Comparison of ENCODE assay signal across 11 cellular contexts in genomic region chr22:41238570-41239442, GRCh38. TPM values are rescaled to one million over a fixed set of nuclear protein-coding genes. Genes with fewer than 3 reads are reported as not detected.
A peak's percentile ranks its signal among the peaks of the same experiment; 100 is the strongest.
DNase-seq lines count a peak whose midpoint lies in the region; ATAC-seq, FAIRE-seq and TF ChIP-seq lines count a peak whose summit lies in the region.
"Had no signal": no experiment of that assay in that cellular context is flagged by ENCODE, and none has a peak within 500 bp of the region (broad histone marks: within the 10 kb centered on the region; RNA-seq: fewer than 3 reads in every experiment).

No MANE protein-coding gene starts in this region.

- H3K27ac Mint-ChIP-seq in CD4-positive, CD25-positive, alpha-beta regulatory T cell: peak overlapping the region in 2 of 3 donors; percentile 46 to 87
- peak overlapping the region; percentile 72 for H3K27ac Mint-ChIP-seq in neural progenitor cell

- H3K36me3 Mint-ChIP-seq in CD4-positive, CD25-positive, alpha-beta regulatory T cell: no peaks in the 10 kb centered on the region
- no peaks in the 10 kb centered on the region for H3K36me3 Mint-ChIP-seq in neural progenitor cell

- H3K27me3 ChIP-seq in CD4-positive, CD25-positive, alpha-beta regulatory T cell (ENCODE audit: control insufficient read depth, insufficient read depth, low read length): no peaks in the 10 kb centered on the region
- no peaks in the 10 kb centered on the region for H3K27me3 ChIP-seq in IMR-90 (ENCODE audit: control insufficient read depth, insufficient read depth, low read length)
- H3K27me3 ChIP-seq in H1 (replicated peaks in 1 of 4; ENCODE audit: control insufficient read depth in 3 of 4, extremely low read depth in 1 of 4, insufficient read depth in 3 of 4, low read length in 3 of 4): peaks cover 0 to 4% (median 0%) of the 10 kb centered on the region in 4 experiments; a peak in 3 of 7 replicates
- peaks cover 21% of the 10 kb centered on the region for H3K27me3 ChIP-seq in neural progenitor cell

- TF ChIP-seq POLR2A in IMR-90 (IDR thresholded peaks at IDR 0.05; ENCODE audit: low read depth, low read length) (no peak), H1 (IDR thresholded peaks at IDR 0.05; ENCODE audit: control extremely low read depth in 1 of 2, low read depth in 2 of 2, low read length in 2 of 2) (no peak)

- H3F3A ChIP-seq in neural progenitor cell (ENCODE audit: low read depth): peaks cover 19% of the 10 kb centered on the region

- H3K9me1 ChIP-seq in IMR-90 (ENCODE audit: insufficient read depth, low read length): peaks cover 6% of the 10 kb centered on the region; the same call in 1 of the 2 replicates

- H3K4me2 ChIP-seq in IMR-90 (ENCODE audit: low read depth, low read length) (no peak overlapping the region), H1 (ENCODE audit: insufficient read depth in 1 of 2, low read depth in 2 of 2, low read length in 2 of 2) (peak overlapping the region; percentile 39 to 69; a peak in 3 of 4 replicates), neural progenitor cell (no peak overlapping the region)

- BruUV-seq in IMR-90 (replicated peaks; lab: Mats Ljungman, UMichigan): no TSS peak

- CTCF ChIA-PET in IMR-90 (lab: Yijun Ruan, JAX) (interaction anchor here (0.6 kb wide), 1 partner anchor 28 kb away, joined by 3 read pairs; no protein-coding TSS in a partner anchor), H1 (lab: Charles Lee; ENCODE audit: partially characterized antibody) (interaction anchor here (0.7 to 2.6 kb wide), 15 partner anchors 8 to 316 kb away, joined by 3 to 23 read pairs (median 8); no protein-coding TSS in a partner anchor)

- H2AFZ ChIP-seq in IMR-90 (replicated peaks; ENCODE audit: low read length, poor library complexity): peak overlapping the region; percentile 87
- peak overlapping the region; percentile 71; the same call in 1 of the 2 replicates for H2AFZ ChIP-seq in H1 (ENCODE audit: low read length)
- H2AFZ ChIP-seq in neural progenitor cell (replicated peaks): peak overlapping the region; percentile 87

- H3K14ac ChIP-seq in IMR-90 (replicated peaks; ENCODE audit: low read depth, low read length) (no peak overlapping the region), H1 (ENCODE audit: insufficient read length) (no peak overlapping the region)

- no peaks in the 10 kb centered on the region for H3K9me3 ChIP-seq in CD4-positive, CD25-positive, alpha-beta regulatory T cell (ENCODE audit: control insufficient read depth in 2 of 2, low read length in 2 of 2)
- no peaks in the 10 kb centered on the region for H3K9me3 ChIP-seq in IMR-90 (ENCODE audit: control insufficient read depth, insufficient read depth, low read length)
- H3K9me3 ChIP-seq in H1 (ENCODE audit: insufficient read depth in 2 of 2, low read depth in 1 of 2, low read length in 1 of 2): no peaks in the 10 kb centered on the region
- no peaks in the 10 kb centered on the region for H3K9me3 ChIP-seq in neural progenitor cell (ENCODE audit: low read depth)
- H3K9me3 ChIP-seq in kidney (ENCODE audit: control insufficient read depth in 1 of 2, low read length in 2 of 2): no peaks in the 10 kb centered on the region

- H2AK5ac ChIP-seq in IMR-90 (ENCODE audit: low read depth, low read length) (no peak overlapping the region), H1 (ENCODE audit: low read depth, low read length) (no peak overlapping the region)

- H3K4me1 Mint-ChIP-seq in CD4-positive, CD25-positive, alpha-beta regulatory T cell: peaks cover 0 to 12% (median under 1%) of the 10 kb centered on the region in 4 donors
- H3K4me1 Mint-ChIP-seq in neural progenitor cell: peaks cover 10% of the 10 kb centered on the region

- H2BK5ac ChIP-seq in IMR-90 (ENCODE audit: low read depth, low read length, poor library complexity, severe bottlenecking): no peak overlapping the region
- H2BK5ac ChIP-seq in H1 (ENCODE audit: low read depth, low read length): peak overlapping the region; percentile 78; the same call in 1 of the 2 replicates

- ATAC-seq in CD4-positive, CD25-positive, alpha-beta regulatory T cell (ENCODE audit: low read depth in 2 of 2): no peak
- no peak for ATAC-seq in IMR-90 (ENCODE audit: low read depth)

- no peak overlapping the region for H3K23ac ChIP-seq in IMR-90 (ENCODE audit: low read depth, low read length)
- H3K23ac ChIP-seq in H1 (ENCODE audit: insufficient read length): no peak overlapping the region

- H3K27me3 Mint-ChIP-seq in CD4-positive, CD25-positive, alpha-beta regulatory T cell: no peaks in the 10 kb centered on the region
- peaks cover 4% of the 10 kb centered on the region for H3K27me3 Mint-ChIP-seq in neural progenitor cell (ENCODE audit: insufficient read depth, low read depth)

- H4K8ac ChIP-seq in IMR-90 (ENCODE audit: low read depth in 2 of 2, low read length in 2 of 2) (peak overlapping the region; percentile 61 to 64; a peak in 2 of 4 replicates), H1 (ENCODE audit: extremely low read depth, insufficient read depth, low read length) (peak overlapping the region; percentile 98)

- H4K5ac ChIP-seq in IMR-90 (ENCODE audit: low read depth, low read length) (peak overlapping the region; percentile 18; the same call in 1 of the 2 replicates), H1 (ENCODE audit: insufficient read length, low read depth, low read length) (peak overlapping the region; percentile 68)

- H3K9me3 Mint-ChIP-seq in CD4-positive, CD25-positive, alpha-beta regulatory T cell: peaks cover 0 to 1% (median 0%) of the 10 kb centered on the region in 7 donors
- no peaks in the 10 kb centered on the region for H3K9me3 Mint-ChIP-seq in neural progenitor cell

- H3K79me1 ChIP-seq in IMR-90 (ENCODE audit: low read depth in 1 of 2, low read length in 2 of 2): no peaks in the 10 kb centered on the region
- H3K79me1 ChIP-seq in H1 (ENCODE audit: low read depth, low read length): no peaks in the 10 kb centered on the region

- H4K20me1 ChIP-seq in IMR-90 (ENCODE audit: insufficient read depth, low read length): peaks cover 12% of the 10 kb centered on the region
- H4K20me1 ChIP-seq in H1 (replicated peaks in 1 of 2; ENCODE audit: control insufficient read depth in 1 of 2, insufficient read depth in 2 of 2, low read length in 2 of 2): no peaks in the 10 kb centered on the region
- no peaks in the 10 kb centered on the region for H4K20me1 ChIP-seq in neural progenitor cell (ENCODE audit: low read depth)

- H3K9ac ChIP-seq in IMR-90 (ENCODE audit: low read depth, low read length): no peak overlapping the region
- peak overlapping the region in 2 of 4 experiments; percentile 29 to 48; a peak in 2 of 7 replicates for H3K9ac ChIP-seq in H1 (replicated peaks in 1 of 4; ENCODE audit: extremely low read depth in 1 of 4, low read depth in 3 of 4, low read length in 3 of 4)
- no peak overlapping the region for H3K9ac ChIP-seq in neural progenitor cell
- no peak overlapping the region for H3K9ac ChIP-seq in kidney (ENCODE audit: low read length in 2 of 2)

- H3K27ac ChIP-seq in CD4-positive, CD25-positive, alpha-beta regulatory T cell (ENCODE audit: insufficient read depth, low read length, poor library complexity, severe bottlenecking): no peak overlapping the region
- H3K27ac ChIP-seq in IMR-90 (ENCODE audit: insufficient read depth, low read length) (no peak overlapping the region), H1 (ENCODE audit: low read depth, low read length) (peak overlapping the region; percentile 37; the same call in 1 of the 2 replicates), neural progenitor cell (no peak overlapping the region), kidney (ENCODE audit: low read depth in 2 of 2, low read length in 2 of 2) (no peak overlapping the region)

- H3K4ac ChIP-seq in IMR-90 (ENCODE audit: low read depth, low read length): peak overlapping the region; percentile 4; the same call in 1 of the 2 replicates
- H3K4ac ChIP-seq in H1 (replicated peaks; ENCODE audit: insufficient read length, low read depth, low read length): peak overlapping the region; percentile 90

- no peak overlapping the region for H2BK120ac ChIP-seq in IMR-90 (ENCODE audit: low read depth, low read length)
- peak overlapping the region; percentile 53 for H2BK120ac ChIP-seq in H1 (replicated peaks; ENCODE audit: low read depth, low read length)

- peak overlapping the region; percentile 83 to 96 (median 86) for H3K4me3 Mint-ChIP-seq in CD4-positive, CD25-positive, alpha-beta regulatory T cell
- peak overlapping the region; percentile 2 for H3K4me3 Mint-ChIP-seq in neural progenitor cell

- POLR2A ChIA-PET in IMR-90 (lab: Charles Lee; ENCODE audit: unreplicated experiment) (no interaction called here), H1 (lab: Charles Lee; ENCODE audit: partially characterized antibody) (interaction anchor here (0.6 to 3.8 kb wide), 13 partner anchors 9 to 217 kb away, joined by 3 to 25 read pairs (median 4); partner anchors contain the start of gene ZC3H7B)

- H3K4me1 ChIP-seq in CD4-positive, CD25-positive, alpha-beta regulatory T cell (ENCODE audit: control insufficient read depth, insufficient read depth, low read length, poor library complexity, severe bottlenecking): peaks cover 11% of the 10 kb centered on the region
- 0 out of 2 replicates have a peak, but pooled peaks cover 5% of the 10 kb centered on the region for H3K4me1 ChIP-seq in IMR-90 (ENCODE audit: control insufficient read depth, insufficient read depth, low read length)
- peaks cover 4 to 17% (median 11%) of the 10 kb centered on the region in 4 experiments; a peak in 6 of 7 replicates for H3K4me1 ChIP-seq in H1 (replicated peaks in 1 of 4; ENCODE audit: control insufficient read depth in 3 of 4, insufficient read depth in 4 of 4, low read length in 3 of 4)
- H3K4me1 ChIP-seq in neural progenitor cell: peaks cover 9% of the 10 kb centered on the region
- H3K4me1 ChIP-seq in kidney (ENCODE audit: control insufficient read depth in 1 of 2, insufficient read depth in 1 of 2, low read depth in 1 of 2, low read length in 2 of 2): peaks cover 0 to 14% of the 10 kb centered on the region in 2 donors

- H2BK15ac ChIP-seq in IMR-90 (ENCODE audit: low read depth, low read length): no peak overlapping the region
- peak overlapping the region; percentile 61; the same call in 1 of the 2 replicates for H2BK15ac ChIP-seq in H1 (ENCODE audit: low read length)

- in situ Hi-C loops in IMR-90 (cut with MboI; ENCODE audit: low sequenced_read_pairs): no loop called here

- H4K91ac ChIP-seq in IMR-90 (ENCODE audit: insufficient read depth, low read depth, low read length) (no peak overlapping the region; the same call in 1 of the 2 replicates), H1 (replicated peaks; ENCODE audit: insufficient read length, low read length) (peak overlapping the region; percentile 93)

- H2AK9ac ChIP-seq in IMR-90 (replicated peaks; ENCODE audit: low read depth, low read length, poor library complexity): peak overlapping the region; percentile 60

- intact Hi-C loops in IMR-90 (cut with micrococcal nuclease) (no loop called here), kidney (cut with DNase I) (no loop called here)

- H2BK12ac ChIP-seq in H1 (ENCODE audit: low read depth, low read length): peak overlapping the region; percentile 77; the same call in 1 of the 2 replicates

- H2BK20ac ChIP-seq in IMR-90 (ENCODE audit: low read depth, low read length): no peak overlapping the region
- no peak overlapping the region for H2BK20ac ChIP-seq in H1 (ENCODE audit: low read length)

- TF ChIP-seq CTCF in IMR-90 (conservative IDR thresholded peaks at IDR 0.05; ENCODE audit: low read depth, low read length): no peak
- TF ChIP-seq CTCF in H1 (IDR thresholded peaks at IDR 0.05; ENCODE audit: control extremely low read depth in 1 of 3, insufficient read depth in 1 of 3, low read depth in 1 of 3, low read length in 3 of 3): no peak
- TF ChIP-seq CTCF in neural progenitor cell (IDR thresholded peaks at IDR 0.05): no peak
- no peak for TF ChIP-seq CTCF in kidney (IDR thresholded peaks at IDR 0.05; ENCODE audit: borderline replicate concordance, extremely low read depth, insufficient read depth)

- H3K79me2 ChIP-seq in H1 (ENCODE audit: control insufficient read depth in 1 of 2, insufficient read depth in 2 of 2, low read length in 2 of 2) (no peaks in the 10 kb centered on the region), neural progenitor cell (ENCODE audit: low read depth) (no peaks in the 10 kb centered on the region)

- H3K18ac ChIP-seq in IMR-90 (ENCODE audit: low read depth, low read length) (no peak overlapping the region), H1 (ENCODE audit: extremely low read depth, low read length) (peak overlapping the region; percentile 83)

- TF ChIP-seq EP300 in H1 (IDR thresholded peaks at IDR 0.05; ENCODE audit: borderline replicate concordance in 1 of 2, low read depth in 2 of 2, low read length in 2 of 2): no peak

- H3K4me3 ChIP-seq in CD4-positive, CD25-positive, alpha-beta regulatory T cell (ENCODE audit: low read depth, low read length): no peak overlapping the region
- H3K4me3 ChIP-seq in IMR-90 (ENCODE audit: insufficient read depth, low read depth, low read length) (no peak overlapping the region), H1 (ENCODE audit: extremely low read depth in 1 of 4, insufficient read depth in 2 of 4, low read depth in 3 of 4, low read length in 4 of 4) (peak overlapping the region in 3 of 4 experiments; percentile 2 to 53 (median 14); a peak in 2 of 8 replicates), neural progenitor cell (no peak overlapping the region), kidney (ENCODE audit: low read length in 2 of 2) (no peak overlapping the region)

- dilution Hi-C loops in IMR-90 (cut with HindIII; ENCODE audit: low sequenced_read_pairs, unreplicated experiment): no loop called here

- H3K23me2 ChIP-seq in H1 (ENCODE audit: low read depth, low read length): peaks cover 2% of the 10 kb centered on the region; the same call in 1 of the 2 replicates

- no peak for TF ChIP-seq RAD21 in IMR-90 (IDR thresholded peaks at IDR 0.05; ENCODE audit: low read length)
- no peak for TF ChIP-seq RAD21 in H1 (IDR thresholded peaks at IDR 0.05 in 1 of 2, conservative IDR thresholded peaks at IDR 0.05 in 1 of 2; ENCODE audit: low read depth in 2 of 2, low read length in 2 of 2)

- H3K56ac ChIP-seq in IMR-90 (ENCODE audit: extremely low read depth, insufficient read depth, low read length) (no peak overlapping the region), H1 (replicated peaks; ENCODE audit: insufficient read length, low read depth, low read length) (peak overlapping the region; percentile 44)

- H3K36me3 ChIP-seq in CD4-positive, CD25-positive, alpha-beta regulatory T cell (ENCODE audit: control insufficient read depth, insufficient read depth, low read length): no peaks in the 10 kb centered on the region
- H3K36me3 ChIP-seq in IMR-90 (ENCODE audit: control insufficient read depth, insufficient read depth, low read length) (0 out of 2 replicates have a peak, but pooled peaks cover 3% of the 10 kb centered on the region), H1 (ENCODE audit: control insufficient read depth in 2 of 4, insufficient read depth in 4 of 4, low read length in 3 of 4) (no peaks in the 10 kb centered on the region), neural progenitor cell (no peaks in the 10 kb centered on the region), kidney (ENCODE audit: control insufficient read depth in 1 of 2, insufficient read depth in 2 of 2, low read length in 2 of 2) (no peaks in the 10 kb centered on the region)

- FAIRE-seq in H1 (lab: Jason Lieb, UNC): no peak
- no peak for FAIRE-seq in kidney (lab: Jason Lieb, UNC)
- FAIRE-seq: frontal cortex had no signal

- DNase-seq in CD4-positive, CD25-positive, alpha-beta regulatory T cell: no peak
- DNase-seq in IMR-90 (no peak), H1 (ENCODE audit: low read depth in 1 of 2, low spot score in 2 of 2) (no peak), neural progenitor cell (ENCODE audit: low spot score) (no peak), kidney (no peak), HK-2 (ENCODE audit: unreplicated experiment) (no peak), GF-D8 (lab: John Stamatoyannopoulos, UW) (no peak), NK-92 (lab: John Stamatoyannopoulos, UW; ENCODE audit: unreplicated experiment) (no peak)
- DNase-seq: DMS 273 treated with DMSO at 0.1 percent for 48 hours had no signal

- 88% methylated on average over 18 of the region's 32 CpGs; no CpG with 5 or more reads in 1 of the 2 experiments for WGBS in IMR-90 (ENCODE audit: extremely low coverage in 2 of 2, insufficient read length in 1 of 2), 2 experiments
- WGBS in H1 (ENCODE audit: extremely low coverage in 1 of 2, insufficient coverage in 1 of 2, insufficient read length in 1 of 2, insufficient replicate concordance in 2 of 2, low coverage in 1 of 2, low lambda C conversion rate in 2 of 2, missing lambda C conversion rate in 1 of 2), 2 experiments: 83% methylated on average over 26 of the region's 32 CpGs; no CpG with 5 or more reads in 1 of the 2 experiments

RNA-seq across cellular contexts. Expression of gene CHADL, which starts 1.9 kb away (rescaled TPM):
- total RNA-seq in CD4-positive, CD25-positive, alpha-beta regulatory T cell: 1.2 TPM
- polyA plus RNA-seq in CD4-positive, CD25-positive, alpha-beta regulatory T cell: under 1 TPM; 0.22 to 0.58 (median 0.51) TPM
- total RNA-seq in IMR-90 (2012; rRNA removed) (0.18 and 0.28 TPM in 2 replicates), neural progenitor cell (ENCODE audit: low replicate concordance) (0.56 TPM in 1 of 2 replicates, not detected in the other), kidney (2.7 TPM)
- polyA plus RNA-seq in IMR-90 (2012; rRNA removed) (0.44 and 0.53 TPM in 2 replicates), H1 (2011; rRNA removed) (1.4 and 2.2 TPM in 2 replicates), kidney (ENCODE audit: insufficient read depth, low read depth, low replicate concordance) (4.8 TPM)
- polyA plus RNA-seq in IMR-90 (2012; cell fraction: cytosol; rRNA removed): 0.36 and 1.0 TPM in 2 replicates
- 1.0 and 2.5 TPM in 2 replicates for polyA plus RNA-seq in IMR-90 (2012; cell fraction: nucleus; rRNA removed; ENCODE audit: low replicate concordance)
- total RNA-seq in H1 (2021; fragmentation: NEBNext Ultra II Directional; extraction: Animal tissue kit (Norgen Biotek cat#: 25700)): 0.78 and 0.84 TPM in 2 replicates
- polyA plus RNA-seq in H1 (2011; cell fraction: cytosol; rRNA removed): 0.90 TPM
- polyA plus RNA-seq in H1 (2011; cell fraction: nucleus; rRNA removed): 2.2 TPM
- 0.17 to 0.53 TPM (median 0.47 TPM) in 4 replicates for polyA plus RNA-seq in H1 (2012, experiment 1 of 2)
- 0.73 TPM for polyA plus RNA-seq in H1 (2012, experiment 2 of 2)
- polyA plus RNA-seq in H1 (2013, experiment 1 of 2): 0.57 TPM
- polyA plus RNA-seq in H1 (2013, experiment 2 of 2): 0.55 TPM
- polyA minus RNA-seq in H1 (2011; rRNA and poly(A)+ RNA removed): 0.29 and 0.32 TPM in 2 replicates
- not detected for polyA minus RNA-seq in H1 (2011; cell fraction: cytosol; rRNA and poly(A)+ RNA removed)
- polyA minus RNA-seq in H1 (2011; cell fraction: nucleus; rRNA and poly(A)+ RNA removed): 2.7 TPM
- total RNA-seq: H7 had no signal

RNA-seq across cellular contexts. Expression of gene L3MBTL2, which starts 33.7 kb away (rescaled TPM):
- total RNA-seq in CD4-positive, CD25-positive, alpha-beta regulatory T cell: 35.0 TPM
- 10 to 100 TPM; 26.9 to 30.5 (median 29.5) TPM for polyA plus RNA-seq in CD4-positive, CD25-positive, alpha-beta regulatory T cell
- total RNA-seq in IMR-90 (2012; rRNA removed) (20.8 and 25.1 TPM in 2 replicates), neural progenitor cell (ENCODE audit: low replicate concordance) (14.4 and 24.4 TPM in 2 replicates), kidney (25.1 TPM)
- polyA plus RNA-seq in IMR-90 (2012; rRNA removed) (20.6 and 23.2 TPM in 2 replicates), H1 (2011; rRNA removed) (24.9 and 30.1 TPM in 2 replicates), kidney (ENCODE audit: insufficient read depth, low read depth, low replicate concordance) (16.4 TPM)
- 15.5 and 19.2 TPM in 2 replicates for polyA plus RNA-seq in IMR-90 (2012; cell fraction: cytosol; rRNA removed)
- 20.6 and 31.5 TPM in 2 replicates for polyA plus RNA-seq in IMR-90 (2012; cell fraction: nucleus; rRNA removed; ENCODE audit: low replicate concordance)
- total RNA-seq in H1 (2021; fragmentation: NEBNext Ultra II Directional; extraction: Animal tissue kit (Norgen Biotek cat#: 25700)): 23.9 and 24.4 TPM in 2 replicates
- polyA plus RNA-seq in H1 (2011; cell fraction: cytosol; rRNA removed): 29.0 TPM
- polyA plus RNA-seq in H1 (2011; cell fraction: nucleus; rRNA removed): 47.9 TPM
- polyA plus RNA-seq in H1 (2012, experiment 1 of 2): 16.7 to 28.2 TPM (median 25.1 TPM) in 4 replicates
- polyA plus RNA-seq in H1 (2012, experiment 2 of 2): 20.3 TPM
- polyA plus RNA-seq in H1 (2013, experiment 1 of 2): 15.2 TPM
- 14.0 TPM for polyA plus RNA-seq in H1 (2013, experiment 2 of 2)
- polyA minus RNA-seq in H1 (2011; rRNA and poly(A)+ RNA removed): 34.6 and 35.3 TPM in 2 replicates
- 11.9 TPM for polyA minus RNA-seq in H1 (2011; cell fraction: cytosol; rRNA and poly(A)+ RNA removed)
- polyA minus RNA-seq in H1 (2011; cell fraction: nucleus; rRNA and poly(A)+ RNA removed): 18.2 TPM

RNA-seq across cellular contexts. Expression of gene RANGAP1, which starts 47.2 kb away (rescaled TPM):
- 112 TPM for total RNA-seq in CD4-positive, CD25-positive, alpha-beta regulatory T cell
- polyA plus RNA-seq in CD4-positive, CD25-positive, alpha-beta regulatory T cell: 10 to 100 TPM; 19.9 to 26.6 (median 23.0) TPM
- total RNA-seq in IMR-90 (2012; rRNA removed) (71.2 and 74.4 TPM in 2 replicates), neural progenitor cell (ENCODE audit: low replicate concordance) (53.4 and 114 TPM in 2 replicates), kidney (38.8 TPM)
- polyA plus RNA-seq in IMR-90 (2012; rRNA removed) (148 and 165 TPM in 2 replicates), H1 (2011; rRNA removed) (121 and 190 TPM in 2 replicates), kidney (ENCODE audit: insufficient read depth, low read depth, low replicate concordance) (40.8 TPM)
- 129 and 158 TPM in 2 replicates for polyA plus RNA-seq in IMR-90 (2012; cell fraction: cytosol; rRNA removed)
- polyA plus RNA-seq in IMR-90 (2012; cell fraction: nucleus; rRNA removed; ENCODE audit: low replicate concordance): 168 and 358 TPM in 2 replicates
- total RNA-seq in H1 (2021; fragmentation: NEBNext Ultra II Directional; extraction: Animal tissue kit (Norgen Biotek cat#: 25700)): 171 and 176 TPM in 2 replicates
- polyA plus RNA-seq in H1 (2011; cell fraction: cytosol; rRNA removed): 168 TPM
- polyA plus RNA-seq in H1 (2011; cell fraction: nucleus; rRNA removed): 215 TPM
- polyA plus RNA-seq in H1 (2012, experiment 1 of 2): 115 to 161 TPM (median 143 TPM) in 4 replicates
- 150 TPM for polyA plus RNA-seq in H1 (2012, experiment 2 of 2)
- polyA plus RNA-seq in H1 (2013, experiment 1 of 2): 62.4 TPM
- polyA plus RNA-seq in H1 (2013, experiment 2 of 2): 60.5 TPM
- 105 and 127 TPM in 2 replicates for polyA minus RNA-seq in H1 (2011; rRNA and poly(A)+ RNA removed)
- polyA minus RNA-seq in H1 (2011; cell fraction: cytosol; rRNA and poly(A)+ RNA removed): 88.7 TPM
- 64.5 TPM for polyA minus RNA-seq in H1 (2011; cell fraction: nucleus; rRNA and poly(A)+ RNA removed)

Comparison
In these comparisons a context has a peak if more than half of its experiments do, and no peak if none do; other contexts are left out.
1. H3K4me3 ChIP-seq: peak in H1 (3 of 4); none in CD4-positive, CD25-positive, alpha-beta regulatory T cell (single experiment), IMR-90 (single experiment), neural progenitor cell (single experiment) and kidney (0 of 2).
2. H3K4me2 ChIP-seq: peak in H1 (2 of 2); none in IMR-90 (single experiment) and neural progenitor cell (single experiment).
3. Peak in every context shown above with its lines, with median percentiles within 50 percentile points of each other: H2AFZ ChIP-seq.